ENCODE assay signal across 10 cellular contexts in genomic region chr12:59499774-59500173, GRCh38.
DNase-seq lines count a peak whose midpoint lies in the region; ATAC-seq and TF ChIP-seq lines count a peak whose summit lies in the region.
"Had no signal": no experiment of that assay in that cellular context is flagged by ENCODE, and none has a peak within 500 bp of the region (broad histone marks: within the 10 kb centered on the region; RNA-seq: fewer than 3 reads in every experiment).

No MANE protein-coding gene starts in this region.

- intact Hi-C loops in CD14-positive monocyte (cut with micrococcal nuclease) (no loop called here), right cardiac atrium (cut with DNase I) (no loop called here)

- no peak for TF ChIP-seq CTCF in GM10266 (IDR thresholded peaks at IDR 0.05; ENCODE audit: control insufficient read depth, insufficient read depth, low read depth, missing control alignments)
- no peak for TF ChIP-seq CTCF in CD14-positive monocyte (IDR thresholded peaks at IDR 0.05)

- H3K4me3 Mint-ChIP-seq in CD14-positive monocyte, result no peak overlapping the region
- H3K4me3 Mint-ChIP-seq: activated naive CD4-positive, alpha-beta T cell treated with anti-CD3 and anti-CD28 coated beads, Interleukin-2, amount 50 U/mL, for 24 hours; memory B cell had no signal

- H3K36me3 Mint-ChIP-seq in CD14-positive monocyte, result peaks cover 0 to 2% of the 10 kb centered on the region in 2 donors
- H3K36me3 Mint-ChIP-seq: activated naive CD4-positive, alpha-beta T cell treated with anti-CD3 and anti-CD28 coated beads, Interleukin-2, amount 50 U/mL, for 24 hours; memory B cell had no signal

- H3K4me3 ChIP-seq in right cardiac atrium (ENCODE audit: low read length), result no peak overlapping the region

- peaks cover 0 to 5% (median 0%) of the 10 kb centered on the region in 3 donors for H3K27me3 Mint-ChIP-seq in CD14-positive monocyte (ENCODE audit: low read depth in 3 of 3)
- H3K27me3 Mint-ChIP-seq: activated naive CD4-positive, alpha-beta T cell treated with anti-CD3 and anti-CD28 coated beads, Interleukin-2, amount 50 U/mL, for 24 hours had no signal

- ATAC-seq in GM19324 (IDR thresholded peaks at IDR 0.05; ENCODE audit: low FRiP score, unreplicated experiment) (peak; percentile 83), HG02678 (IDR thresholded peaks at IDR 0.05; ENCODE audit: unreplicated experiment) (peak; percentile 85), HG03442 (IDR thresholded peaks at IDR 0.05; ENCODE audit: unreplicated experiment) (peak; percentile 95), right cardiac atrium (no peak)

- H3K9me3 ChIP-seq in right cardiac atrium (ENCODE audit: control insufficient read depth, low read length), result no peaks in the 10 kb centered on the region

- H3K27me3 ChIP-seq in right cardiac atrium (ENCODE audit: control insufficient read depth, insufficient read depth), result no peaks in the 10 kb centered on the region

- DNase-seq in GM10266 (ENCODE audit: extremely low spot score) (peak; percentile 3), Ammon's horn (ENCODE audit: low spot score) (no peak), G401 (ENCODE audit: low spot score) (no peak), CD14-positive monocyte (ENCODE audit: low spot score) (no peak), right cardiac atrium (no peak)

- H3K27ac ChIP-seq in right cardiac atrium (ENCODE audit: low read length), result no peak overlapping the region

- H3K4me1 ChIP-seq in right cardiac atrium (ENCODE audit: control insufficient read depth, insufficient read depth, low read length), result no peaks in the 10 kb centered on the region

- H3K9me3 Mint-ChIP-seq in CD14-positive monocyte, result peaks cover 0 to 4% (median 1%) of the 10 kb centered on the region in 7 donors
- H3K9me3 Mint-ChIP-seq: activated naive CD4-positive, alpha-beta T cell treated with anti-CD3 and anti-CD28 coated beads, Interleukin-2, amount 50 U/mL, for 24 hours had no signal

- in situ Hi-C loops in G401 (cut with HindIII; ENCODE audit: low sequenced_read_pairs), result no loop called here

- H3K27ac Mint-ChIP-seq in CD14-positive monocyte, result peak overlapping the region in 1 of 7 donors; percentile 20
- H3K27ac Mint-ChIP-seq: activated naive CD4-positive, alpha-beta T cell treated with anti-CD3 and anti-CD28 coated beads, Interleukin-2, amount 50 U/mL, for 24 hours; memory B cell had no signal

- WGBS in right cardiac atrium, result 59% methylated on average over 1 of the region's 1 CpG

- peaks cover 3% of the 10 kb centered on the region for H3K4me1 Mint-ChIP-seq in CD14-positive monocyte

Comparison
In these comparisons a context has a peak if more than half of its experiments do, and no peak if none do; other contexts are left out.
1. ATAC-seq: peak in GM19324 (single experiment), HG02678 (single experiment) and HG03442 (single experiment); none in right cardiac atrium (0 of 2).